In the genomic region with DNA sequence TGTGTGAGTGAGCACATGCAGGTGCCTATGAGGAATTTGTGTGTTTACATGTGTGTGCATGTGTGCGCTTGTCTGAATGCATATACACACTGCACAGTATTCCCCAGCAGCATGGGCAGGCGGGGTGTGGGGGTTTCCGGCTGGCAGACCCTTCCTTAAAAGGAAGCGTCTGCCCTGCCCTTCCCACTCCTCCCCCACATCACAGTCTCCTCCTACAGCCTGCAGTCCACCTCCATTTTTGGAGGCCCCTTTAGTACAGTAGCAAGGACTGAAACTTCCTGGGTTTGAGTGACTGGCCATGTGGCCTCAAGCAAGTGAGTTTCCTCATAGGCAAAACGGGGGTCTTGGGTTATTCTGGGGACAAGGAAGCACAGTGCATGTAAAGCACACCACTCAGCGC, we compare ENCODE assay signal across 2 cellular contexts.
TF ChIP-seq lines count a peak whose summit lies in the region.

No MANE protein-coding gene starts in this region.

TF ChIP-seq in HEK293, 187 proteins besides CTCF, POLR2A, EP300 and RAD21:
- TF ChIP-seq FEZF1 (tag by site-specific recombination; IDR thresholded peaks at IDR 0.05) (no peak), EGR2 (tag by site-specific recombination; IDR thresholded peaks at IDR 0.05; ENCODE audit: low read depth) (peak; percentile 40; the same call in 1 of the 2 replicates), ZFHX2 (tag by site-specific recombination; conservative IDR thresholded peaks at IDR 0.05) (peak; percentile 68)

TF ChIP-seq in H1, 55 proteins besides CTCF, POLR2A, EP300 and RAD21:
- TF ChIP-seq RFX5 (IDR thresholded peaks at IDR 0.05; ENCODE audit: borderline replicate concordance, low read depth, low read length): no peak
- no peak for TF ChIP-seq SP1 (IDR thresholded peaks at IDR 0.05; ENCODE audit: low read depth, low read length)
- TF ChIP-seq, protein P1, sequence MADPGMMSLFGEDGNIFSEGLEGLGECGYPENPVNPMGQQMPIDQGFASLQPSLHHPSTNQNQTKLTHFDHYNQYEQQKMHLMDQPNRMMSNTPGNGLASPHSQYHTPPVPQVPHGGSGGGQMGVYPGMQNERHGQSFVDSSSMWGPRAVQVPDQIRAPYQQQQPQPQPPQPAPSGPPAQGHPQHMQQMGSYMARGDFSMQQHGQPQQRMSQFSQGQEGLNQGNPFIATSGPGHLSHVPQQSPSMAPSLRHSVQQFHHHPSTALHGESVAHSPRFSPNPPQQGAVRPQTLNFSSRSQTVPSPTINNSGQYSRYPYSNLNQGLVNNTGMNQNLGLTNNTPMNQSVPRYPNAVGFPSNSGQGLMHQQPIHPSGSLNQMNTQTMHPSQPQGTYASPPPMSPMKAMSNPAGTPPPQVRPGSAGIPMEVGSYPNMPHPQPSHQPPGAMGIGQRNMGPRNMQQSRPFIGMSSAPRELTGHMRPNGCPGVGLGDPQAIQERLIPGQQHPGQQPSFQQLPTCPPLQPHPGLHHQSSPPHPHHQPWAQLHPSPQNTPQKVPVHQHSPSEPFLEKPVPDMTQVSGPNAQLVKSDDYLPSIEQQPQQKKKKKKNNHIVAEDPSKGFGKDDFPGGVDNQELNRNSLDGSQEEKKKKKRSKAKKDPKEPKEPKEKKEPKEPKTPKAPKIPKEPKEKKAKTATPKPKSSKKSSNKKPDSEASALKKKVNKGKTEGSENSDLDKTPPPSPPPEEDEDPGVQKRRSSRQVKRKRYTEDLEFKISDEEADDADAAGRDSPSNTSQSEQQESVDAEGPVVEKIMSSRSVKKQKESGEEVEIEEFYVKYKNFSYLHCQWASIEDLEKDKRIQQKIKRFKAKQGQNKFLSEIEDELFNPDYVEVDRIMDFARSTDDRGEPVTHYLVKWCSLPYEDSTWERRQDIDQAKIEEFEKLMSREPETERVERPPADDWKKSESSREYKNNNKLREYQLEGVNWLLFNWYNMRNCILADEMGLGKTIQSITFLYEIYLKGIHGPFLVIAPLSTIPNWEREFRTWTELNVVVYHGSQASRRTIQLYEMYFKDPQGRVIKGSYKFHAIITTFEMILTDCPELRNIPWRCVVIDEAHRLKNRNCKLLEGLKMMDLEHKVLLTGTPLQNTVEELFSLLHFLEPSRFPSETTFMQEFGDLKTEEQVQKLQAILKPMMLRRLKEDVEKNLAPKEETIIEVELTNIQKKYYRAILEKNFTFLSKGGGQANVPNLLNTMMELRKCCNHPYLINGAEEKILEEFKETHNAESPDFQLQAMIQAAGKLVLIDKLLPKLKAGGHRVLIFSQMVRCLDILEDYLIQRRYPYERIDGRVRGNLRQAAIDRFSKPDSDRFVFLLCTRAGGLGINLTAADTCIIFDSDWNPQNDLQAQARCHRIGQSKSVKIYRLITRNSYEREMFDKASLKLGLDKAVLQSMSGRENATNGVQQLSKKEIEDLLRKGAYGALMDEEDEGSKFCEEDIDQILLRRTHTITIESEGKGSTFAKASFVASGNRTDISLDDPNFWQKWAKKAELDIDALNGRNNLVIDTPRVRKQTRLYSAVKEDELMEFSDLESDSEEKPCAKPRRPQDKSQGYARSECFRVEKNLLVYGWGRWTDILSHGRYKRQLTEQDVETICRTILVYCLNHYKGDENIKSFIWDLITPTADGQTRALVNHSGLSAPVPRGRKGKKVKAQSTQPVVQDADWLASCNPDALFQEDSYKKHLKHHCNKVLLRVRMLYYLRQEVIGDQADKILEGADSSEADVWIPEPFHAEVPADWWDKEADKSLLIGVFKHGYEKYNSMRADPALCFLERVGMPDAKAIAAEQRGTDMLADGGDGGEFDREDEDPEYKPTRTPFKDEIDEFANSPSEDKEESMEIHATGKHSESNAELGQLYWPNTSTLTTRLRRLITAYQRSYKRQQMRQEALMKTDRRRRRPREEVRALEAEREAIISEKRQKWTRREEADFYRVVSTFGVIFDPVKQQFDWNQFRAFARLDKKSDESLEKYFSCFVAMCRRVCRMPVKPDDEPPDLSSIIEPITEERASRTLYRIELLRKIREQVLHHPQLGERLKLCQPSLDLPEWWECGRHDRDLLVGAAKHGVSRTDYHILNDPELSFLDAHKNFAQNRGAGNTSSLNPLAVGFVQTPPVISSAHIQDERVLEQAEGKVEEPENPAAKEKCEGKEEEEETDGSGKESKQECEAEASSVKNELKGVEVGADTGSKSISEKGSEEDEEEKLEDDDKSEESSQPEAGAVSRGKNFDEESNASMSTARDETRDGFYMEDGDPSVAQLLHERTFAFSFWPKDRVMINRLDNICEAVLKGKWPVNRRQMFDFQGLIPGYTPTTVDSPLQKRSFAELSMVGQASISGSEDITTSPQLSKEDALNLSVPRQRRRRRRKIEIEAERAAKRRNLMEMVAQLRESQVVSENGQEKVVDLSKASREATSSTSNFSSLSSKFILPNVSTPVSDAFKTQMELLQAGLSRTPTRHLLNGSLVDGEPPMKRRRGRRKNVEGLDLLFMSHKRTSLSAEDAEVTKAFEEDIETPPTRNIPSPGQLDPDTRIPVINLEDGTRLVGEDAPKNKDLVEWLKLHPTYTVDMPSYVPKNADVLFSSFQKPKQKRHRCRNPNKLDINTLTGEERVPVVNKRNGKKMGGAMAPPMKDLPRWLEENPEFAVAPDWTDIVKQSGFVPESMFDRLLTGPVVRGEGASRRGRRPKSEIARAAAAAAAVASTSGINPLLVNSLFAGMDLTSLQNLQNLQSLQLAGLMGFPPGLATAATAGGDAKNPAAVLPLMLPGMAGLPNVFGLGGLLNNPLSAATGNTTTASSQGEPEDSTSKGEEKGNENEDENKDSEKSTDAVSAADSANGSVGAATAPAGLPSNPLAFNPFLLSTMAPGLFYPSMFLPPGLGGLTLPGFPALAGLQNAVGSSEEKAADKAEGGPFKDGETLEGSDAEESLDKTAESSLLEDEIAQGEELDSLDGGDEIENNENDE (IDR thresholded peaks at IDR 0.05; ENCODE audit: insufficient replicate concordance, low read length): no peak
- no peak for TF ChIP-seq SUZ12 (IDR thresholded peaks at IDR 0.05; ENCODE audit: low read length)
- no peak for TF ChIP-seq KDM4A (IDR thresholded peaks at IDR 0.05; ENCODE audit: low read depth, low read length, severe bottlenecking)
- TF ChIP-seq SRF (IDR thresholded peaks at IDR 0.05; ENCODE audit: low read depth, low read length): peak; percentile 48
- TF ChIP-seq, protein P2, sequence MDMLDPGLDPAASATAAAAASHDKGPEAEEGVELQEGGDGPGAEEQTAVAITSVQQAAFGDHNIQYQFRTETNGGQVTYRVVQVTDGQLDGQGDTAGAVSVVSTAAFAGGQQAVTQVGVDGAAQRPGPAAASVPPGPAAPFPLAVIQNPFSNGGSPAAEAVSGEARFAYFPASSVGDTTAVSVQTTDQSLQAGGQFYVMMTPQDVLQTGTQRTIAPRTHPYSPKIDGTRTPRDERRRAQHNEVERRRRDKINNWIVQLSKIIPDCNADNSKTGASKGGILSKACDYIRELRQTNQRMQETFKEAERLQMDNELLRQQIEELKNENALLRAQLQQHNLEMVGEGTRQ (IDR thresholded peaks at IDR 0.05; ENCODE audit: low read length): no peak
- no peak for TF ChIP-seq SP2 (IDR thresholded peaks at IDR 0.05; ENCODE audit: low read length)
